In the genomic region with DNA sequence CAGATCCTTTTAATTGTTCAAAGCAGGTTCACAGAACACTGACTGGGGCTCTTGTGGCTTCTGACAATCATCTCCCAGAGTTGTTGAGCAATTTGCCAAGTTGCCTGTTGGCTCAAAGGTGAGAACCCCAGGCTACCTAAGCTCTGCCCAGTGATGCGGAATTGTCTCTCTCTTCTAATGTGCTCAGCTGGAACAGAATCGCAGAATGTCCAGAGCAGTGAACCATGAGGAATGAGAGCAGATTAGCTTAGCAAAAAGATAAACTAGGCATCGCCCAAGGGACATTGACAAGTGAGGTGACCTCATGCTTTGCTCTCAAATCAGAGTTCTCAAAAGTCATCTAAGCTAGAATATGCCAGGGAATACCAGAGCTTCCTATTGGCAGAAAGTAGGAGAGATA, we compare ENCODE assay signal across 1 cellular context.
TF ChIP-seq lines count a peak whose summit lies in the region.

No MANE protein-coding gene starts in this region.

TF ChIP-seq in HEK293, 187 proteins besides CTCF, POLR2A, EP300 and RAD21 (continued from another document):
- TF ChIP-seq ZNF239 (tag by site-specific recombination; IDR thresholded peaks at IDR 0.05) (no peak), MYNN (tag by site-specific recombination; IDR thresholded peaks at IDR 0.05; ENCODE audit: borderline replicate concordance) (no peak), ZNF350 (tag by site-specific recombination; IDR thresholded peaks at IDR 0.05) (no peak), ZNF623 (tag by site-specific recombination; IDR thresholded peaks at IDR 0.05) (no peak), ZNF146 (tag by site-specific recombination; IDR thresholded peaks at IDR 0.05) (no peak), KLF7 (tag by site-specific recombination; IDR thresholded peaks at IDR 0.05; ENCODE audit: borderline replicate concordance) (no peak), GFI1B (tag by site-specific recombination; IDR thresholded peaks at IDR 0.05) (peak; percentile 31; the same call in 1 of the 2 replicates), SP7 (tag by site-specific recombination; IDR thresholded peaks at IDR 0.05) (no peak), SP2 (tag by site-specific recombination; IDR thresholded peaks at IDR 0.05) (no peak), SALL2 (tag by site-specific recombination; IDR thresholded peaks at IDR 0.05; ENCODE audit: borderline replicate concordance) (no peak), ZEB2 (tag by site-specific recombination; IDR thresholded peaks at IDR 0.05) (peak; percentile 71), ZNF624 (tag by site-specific recombination; IDR thresholded peaks at IDR 0.05) (no peak), SCRT1 (tag by site-specific recombination; IDR thresholded peaks at IDR 0.05; ENCODE audit: borderline replicate concordance) (no peak), KLF9 (tag by site-specific recombination; IDR thresholded peaks at IDR 0.05; ENCODE audit: low read depth) (no peak), EGR2 (tag by site-specific recombination; IDR thresholded peaks at IDR 0.05; ENCODE audit: low read depth) (no peak), ZNF585B (tag by site-specific recombination; IDR thresholded peaks at IDR 0.05) (no peak), ZBTB17 (tag by site-specific recombination; IDR thresholded peaks at IDR 0.05) (peak; percentile 44; the same call in 1 of the 2 replicates), ZNF266 (tag by site-specific recombination; IDR thresholded peaks at IDR 0.05; ENCODE audit: low read depth) (no peak), ZBTB8A (tag by site-specific recombination; IDR thresholded peaks at IDR 0.05) (no peak), ZNF610 (tag by site-specific recombination; IDR thresholded peaks at IDR 0.05; ENCODE audit: borderline replicate concordance) (no peak), ZNF555 (tag by site-specific recombination; conservative IDR thresholded peaks at IDR 0.05) (no peak), ZNF24 (tag by site-specific recombination; IDR thresholded peaks at IDR 0.05) (no peak), ZNF433 (tag by site-specific recombination; IDR thresholded peaks at IDR 0.05; ENCODE audit: low read depth) (no peak), HOXC10 (CRISPR knock-in tag; IDR thresholded peaks at IDR 0.05) (no peak), ZNF792 (tag by site-specific recombination; IDR thresholded peaks at IDR 0.05) (no peak), TRIM28 (IDR thresholded peaks at IDR 0.05; ENCODE audit: borderline replicate concordance, low read length) (peak; percentile 83), ZNF510 (tag by site-specific recombination; IDR thresholded peaks at IDR 0.05; ENCODE audit: insufficient replicate concordance) (no peak), OSR2 (tag by site-specific recombination; IDR thresholded peaks at IDR 0.05) (peak; percentile 16; the same call in 1 of the 2 replicates), ZNF157 (tag by site-specific recombination; IDR thresholded peaks at IDR 0.05) (no peak), ZNF48 (tag by site-specific recombination; IDR thresholded peaks at IDR 0.05) (no peak), ZBTB20 (tag by site-specific recombination; IDR thresholded peaks at IDR 0.05) (no peak)
- TF ChIP-seq, protein P1, sequence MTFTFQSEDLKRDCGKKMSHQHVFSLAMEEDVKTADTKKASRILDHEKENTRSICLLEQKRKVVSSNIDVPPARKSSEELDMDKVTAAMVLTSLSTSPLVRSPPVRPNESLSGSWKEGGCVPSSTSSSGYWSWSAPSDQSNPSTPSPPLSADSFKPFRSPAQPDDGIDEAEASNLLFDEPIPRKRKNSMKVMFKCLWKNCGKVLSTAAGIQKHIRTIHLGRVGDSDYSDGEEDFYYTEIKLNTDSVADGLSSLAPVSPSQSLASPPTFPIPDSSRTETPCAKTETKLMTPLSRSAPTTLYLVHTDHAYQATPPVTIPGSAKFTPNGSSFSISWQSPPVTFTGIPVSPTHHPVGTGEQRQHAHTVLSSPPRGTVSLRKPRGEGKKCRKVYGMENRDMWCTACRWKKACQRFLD (tag by site-specific recombination; IDR thresholded peaks at IDR 0.05), result no peak
- TF ChIP-seq, protein P2, sequence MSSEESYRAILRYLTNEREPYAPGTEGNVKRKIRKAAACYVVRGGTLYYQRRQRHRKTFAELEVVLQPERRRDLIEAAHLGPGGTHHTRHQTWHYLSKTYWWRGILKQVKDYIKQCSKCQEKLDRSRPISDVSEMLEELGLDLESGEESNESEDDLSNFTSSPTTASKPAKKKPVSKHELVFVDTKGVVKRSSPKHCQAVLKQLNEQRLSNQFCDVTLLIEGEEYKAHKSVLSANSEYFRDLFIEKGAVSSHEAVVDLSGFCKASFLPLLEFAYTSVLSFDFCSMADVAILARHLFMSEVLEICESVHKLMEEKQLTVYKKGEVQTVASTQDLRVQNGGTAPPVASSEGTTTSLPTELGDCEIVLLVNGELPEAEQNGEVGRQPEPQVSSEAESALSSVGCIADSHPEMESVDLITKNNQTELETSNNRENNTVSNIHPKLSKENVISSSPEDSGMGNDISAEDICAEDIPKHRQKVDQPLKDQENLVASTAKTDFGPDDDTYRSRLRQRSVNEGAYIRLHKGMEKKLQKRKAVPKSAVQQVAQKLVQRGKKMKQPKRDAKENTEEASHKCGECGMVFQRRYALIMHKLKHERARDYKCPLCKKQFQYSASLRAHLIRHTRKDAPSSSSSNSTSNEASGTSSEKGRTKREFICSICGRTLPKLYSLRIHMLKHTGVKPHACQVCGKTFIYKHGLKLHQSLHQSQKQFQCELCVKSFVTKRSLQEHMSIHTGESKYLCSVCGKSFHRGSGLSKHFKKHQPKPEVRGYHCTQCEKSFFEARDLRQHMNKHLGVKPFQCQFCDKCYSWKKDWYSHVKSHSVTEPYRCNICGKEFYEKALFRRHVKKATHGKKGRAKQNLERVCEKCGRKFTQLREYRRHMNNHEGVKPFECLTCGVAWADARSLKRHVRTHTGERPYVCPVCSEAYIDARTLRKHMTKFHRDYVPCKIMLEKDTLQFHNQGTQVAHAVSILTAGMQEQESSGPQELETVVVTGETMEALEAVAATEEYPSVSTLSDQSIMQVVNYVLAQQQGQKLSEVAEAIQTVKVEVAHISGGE (tag by site-specific recombination; conservative IDR thresholded peaks at IDR 0.05; ENCODE audit: low read depth), result no peak
- TF ChIP-seq, protein P3, sequence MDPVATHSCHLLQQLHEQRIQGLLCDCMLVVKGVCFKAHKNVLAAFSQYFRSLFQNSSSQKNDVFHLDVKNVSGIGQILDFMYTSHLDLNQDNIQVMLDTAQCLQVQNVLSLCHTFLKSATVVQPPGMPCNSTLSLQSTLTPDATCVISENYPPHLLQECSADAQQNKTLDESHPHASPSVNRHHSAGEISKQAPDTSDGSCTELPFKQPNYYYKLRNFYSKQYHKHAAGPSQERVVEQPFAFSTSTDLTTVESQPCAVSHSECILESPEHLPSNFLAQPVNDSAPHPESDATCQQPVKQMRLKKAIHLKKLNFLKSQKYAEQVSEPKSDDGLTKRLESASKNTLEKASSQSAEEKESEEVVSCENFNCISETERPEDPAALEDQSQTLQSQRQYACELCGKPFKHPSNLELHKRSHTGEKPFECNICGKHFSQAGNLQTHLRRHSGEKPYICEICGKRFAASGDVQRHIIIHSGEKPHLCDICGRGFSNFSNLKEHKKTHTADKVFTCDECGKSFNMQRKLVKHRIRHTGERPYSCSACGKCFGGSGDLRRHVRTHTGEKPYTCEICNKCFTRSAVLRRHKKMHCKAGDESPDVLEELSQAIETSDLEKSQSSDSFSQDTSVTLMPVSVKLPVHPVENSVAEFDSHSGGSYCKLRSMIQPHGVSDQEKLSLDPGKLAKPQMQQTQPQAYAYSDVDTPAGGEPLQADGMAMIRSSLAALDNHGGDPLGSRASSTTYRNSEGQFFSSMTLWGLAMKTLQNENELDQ (tag by site-specific recombination; IDR thresholded peaks at IDR 0.05; ENCODE audit: low read depth), result no peak
